8 cellular contexts compared by ENCODE assay signal in the genomic region with DNA sequence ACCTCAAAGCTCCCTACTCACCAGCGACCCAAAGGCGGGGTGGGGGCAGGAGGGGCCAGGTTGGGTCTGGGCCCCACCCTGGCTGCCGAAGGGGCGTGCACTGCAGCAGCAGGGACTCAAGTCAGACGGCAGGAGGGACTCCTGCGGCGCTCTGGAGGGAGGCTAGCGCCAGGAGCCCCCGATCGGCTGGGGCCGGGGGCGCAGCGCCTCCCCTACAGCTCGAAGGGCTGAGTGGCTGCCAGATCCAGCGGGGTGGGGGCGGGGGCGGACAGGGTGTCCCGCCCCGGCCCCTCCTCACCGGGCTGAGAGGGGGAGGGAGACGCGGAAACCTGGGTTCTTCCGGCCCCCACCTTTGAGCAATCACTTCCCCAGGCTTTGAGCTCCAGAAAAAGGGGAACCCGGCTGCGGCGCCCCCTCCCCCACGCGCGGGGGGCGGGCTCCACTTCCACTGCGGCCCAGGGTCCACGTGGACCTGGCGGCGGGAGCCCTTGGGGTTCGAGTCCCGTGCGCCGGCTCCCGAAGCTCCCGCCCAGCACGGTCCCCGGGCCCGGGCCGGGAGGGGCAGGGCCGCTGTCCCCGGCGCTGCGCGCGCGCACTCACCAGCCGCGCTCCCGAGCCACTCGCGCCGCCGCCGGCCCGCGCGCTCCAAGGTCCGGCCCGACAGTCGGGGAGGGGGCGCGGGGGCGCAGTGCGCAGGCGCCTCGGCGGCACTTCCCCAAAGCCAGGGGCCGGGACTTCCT. TPM values are rescaled to one million over a fixed set of nuclear protein-coding genes. Genes with fewer than 3 reads are reported as not detected.
A peak's percentile ranks its signal among the peaks of the same experiment; 100 is the strongest.
DNase-seq lines count a peak whose midpoint lies in the region; ATAC-seq and TF ChIP-seq lines count a peak whose summit lies in the region.

A gene with protein sequence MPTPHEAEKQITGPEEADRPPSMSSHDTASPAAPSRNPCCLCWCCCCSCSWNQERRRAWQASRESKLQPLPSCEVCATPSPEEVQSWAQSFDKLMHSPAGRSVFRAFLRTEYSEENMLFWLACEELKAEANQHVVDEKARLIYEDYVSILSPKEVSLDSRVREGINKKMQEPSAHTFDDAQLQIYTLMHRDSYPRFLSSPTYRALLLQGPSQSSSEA (minus strand): TSS at position 246 of the 740 bp plus-strand sequence. CDS start 2,632 bp downstream, outside the sequence.

- H3K4me3 Mint-ChIP-seq in dendritic cell treated with granulocyte-macrophage colony-stimulating factor and Interleukin-4, amounts not matched to agents 40 ng/mL and 50 ng/mL, for 4 days: peak within 1 kb of the TSS; percentile 98

- H3K27me3 Mint-ChIP-seq in dendritic cell treated with granulocyte-macrophage colony-stimulating factor and Interleukin-4, amounts not matched to agents 40 ng/mL and 50 ng/mL, for 4 days: peaks cover 3% of the 10 kb centered on the region

- intact Hi-C loops in dendritic cell treated with granulocyte-macrophage colony-stimulating factor and Interleukin-4, amounts not matched to agents 40 ng/mL and 50 ng/mL, for 4 days (cut with micrococcal nuclease): no loop called here

- peaks cover 58% of the 10 kb centered on the region for H3K36me3 Mint-ChIP-seq in dendritic cell treated with granulocyte-macrophage colony-stimulating factor and Interleukin-4, amounts not matched to agents 40 ng/mL and 50 ng/mL, for 4 days (ENCODE audit: low read depth)

- no peaks in the 10 kb centered on the region for H3K9me3 Mint-ChIP-seq in dendritic cell treated with granulocyte-macrophage colony-stimulating factor and Interleukin-4, amounts not matched to agents 40 ng/mL and 50 ng/mL, for 4 days

- DNase-seq in NCI-H2227 treated with DMSO at 0.1 percent for 48 hours (lab: John Stamatoyannopoulos, UW): peak; percentile 69
- DNase-seq in activated CD4-positive, alpha-beta T cell treated with anti-CD3 and anti-CD28 coated beads for 4 hours: peak; percentile 67 to 70
- DNase-seq in left lobe of liver (ENCODE audit: low spot score): peak; percentile 72
- DNase-seq in stimulated activated CD4-positive, alpha-beta T cell treated with anti-CD3 and anti-CD28 coated beads, Interleukin-4, amount 100 ng/mL, for 1 hour: peak; percentile 62
- no peak for DNase-seq in superior temporal gyrus (ENCODE audit: extremely low spot score)

- H3K4me1 Mint-ChIP-seq in dendritic cell treated with granulocyte-macrophage colony-stimulating factor and Interleukin-4, amounts not matched to agents 40 ng/mL and 50 ng/mL, for 4 days (ENCODE audit: low read depth): peaks cover 74% of the 10 kb centered on the region

- peak; percentile 33 for ATAC-seq in HG02588 (IDR thresholded peaks at IDR 0.05; ENCODE audit: unreplicated experiment)
- peak; percentile 66 for ATAC-seq in left lobe of liver

- H3K27ac Mint-ChIP-seq in dendritic cell treated with granulocyte-macrophage colony-stimulating factor and Interleukin-4, amounts not matched to agents 40 ng/mL and 50 ng/mL, for 4 days: peak within 1 kb of the TSS; percentile 92

- peak; percentile 12 for TF ChIP-seq POLR2A in GM10847 (IDR thresholded peaks at IDR 0.05; ENCODE audit: extremely low read depth, insufficient read length)

RNA-seq across cellular contexts. Expression of the gene that starts here (rescaled TPM):
- 4.6 TPM for total RNA-seq in left lobe of liver
